1 cellular context compared by ENCODE assay signal in the genomic region with DNA sequence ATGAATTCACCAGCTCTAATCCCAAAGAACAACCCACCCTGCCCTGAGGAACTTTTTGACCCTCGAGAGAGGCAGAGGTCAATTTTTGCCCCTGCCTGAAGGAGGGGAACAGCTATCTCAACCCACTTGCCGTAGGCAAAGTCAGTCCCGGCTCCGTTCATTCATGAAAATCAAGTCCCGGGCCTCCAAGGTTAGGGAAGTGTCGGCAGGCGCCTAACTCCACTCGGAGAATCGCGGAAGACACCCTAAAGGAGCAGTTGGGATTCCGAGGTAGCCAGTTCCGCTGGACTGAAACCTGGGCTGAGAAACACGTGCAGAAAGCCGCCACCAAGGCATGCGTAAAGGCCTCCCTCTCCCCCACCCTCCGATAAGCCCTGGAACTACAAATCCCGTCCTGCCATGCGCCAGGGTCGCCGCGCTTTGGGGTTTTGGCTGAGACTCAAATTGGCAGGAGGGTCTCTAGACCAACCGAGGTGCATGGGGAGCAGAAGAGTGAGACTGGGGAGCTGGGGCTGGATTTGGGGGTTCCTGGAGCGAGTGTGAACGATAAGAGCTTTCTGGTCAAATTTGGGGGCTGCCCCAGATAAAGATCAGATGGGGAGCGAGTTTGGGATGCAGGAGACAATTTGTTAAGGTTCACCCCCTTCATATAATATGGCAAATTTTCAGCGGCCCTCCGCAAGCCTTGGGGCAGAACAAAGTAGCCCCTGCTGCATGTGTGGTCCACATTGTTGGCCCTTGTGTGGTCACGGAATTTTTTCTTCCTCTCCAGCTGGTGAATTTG.
A peak's percentile ranks its signal among the peaks of the same experiment; 100 is the strongest.
TF ChIP-seq lines count a peak whose summit lies in the region.

A gene (minus strand): TSS at position 290 of the 784 bp plus-strand sequence. CDS start 2,955 bp downstream, outside the sequence.

TF ChIP-seq in K562, 482 proteins besides CTCF, POLR2A, EP300 and RAD21 (continued from another document and continues in another):
- TF ChIP-seq, protein P1, sequence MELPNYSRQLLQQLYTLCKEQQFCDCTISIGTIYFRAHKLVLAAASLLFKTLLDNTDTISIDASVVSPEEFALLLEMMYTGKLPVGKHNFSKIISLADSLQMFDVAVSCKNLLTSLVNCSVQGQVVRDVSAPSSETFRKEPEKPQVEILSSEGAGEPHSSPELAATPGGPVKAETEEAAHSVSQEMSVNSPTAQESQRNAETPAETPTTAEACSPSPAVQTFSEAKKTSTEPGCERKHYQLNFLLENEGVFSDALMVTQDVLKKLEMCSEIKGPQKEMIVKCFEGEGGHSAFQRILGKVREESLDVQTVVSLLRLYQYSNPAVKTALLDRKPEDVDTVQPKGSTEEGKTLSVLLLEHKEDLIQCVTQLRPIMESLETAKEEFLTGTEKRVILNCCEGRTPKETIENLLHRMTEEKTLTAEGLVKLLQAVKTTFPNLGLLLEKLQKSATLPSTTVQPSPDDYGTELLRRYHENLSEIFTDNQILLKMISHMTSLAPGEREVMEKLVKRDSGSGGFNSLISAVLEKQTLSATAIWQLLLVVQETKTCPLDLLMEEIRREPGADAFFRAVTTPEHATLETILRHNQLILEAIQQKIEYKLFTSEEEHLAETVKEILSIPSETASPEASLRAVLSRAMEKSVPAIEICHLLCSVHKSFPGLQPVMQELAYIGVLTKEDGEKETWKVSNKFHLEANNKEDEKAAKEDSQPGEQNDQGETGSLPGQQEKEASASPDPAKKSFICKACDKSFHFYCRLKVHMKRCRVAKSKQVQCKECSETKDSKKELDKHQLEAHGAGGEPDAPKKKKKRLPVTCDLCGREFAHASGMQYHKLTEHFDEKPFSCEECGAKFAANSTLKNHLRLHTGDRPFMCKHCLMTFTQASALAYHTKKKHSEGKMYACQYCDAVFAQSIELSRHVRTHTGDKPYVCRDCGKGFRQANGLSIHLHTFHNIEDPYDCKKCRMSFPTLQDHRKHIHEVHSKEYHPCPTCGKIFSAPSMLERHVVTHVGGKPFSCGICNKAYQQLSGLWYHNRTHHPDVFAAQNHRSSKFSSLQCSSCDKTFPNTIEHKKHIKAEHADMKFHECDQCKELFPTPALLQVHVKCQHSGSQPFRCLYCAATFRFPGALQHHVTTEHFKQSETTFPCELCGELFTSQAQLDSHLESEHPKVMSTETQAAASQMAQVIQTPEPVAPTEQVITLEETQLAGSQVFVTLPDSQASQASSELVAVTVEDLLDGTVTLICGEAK (IDR thresholded peaks at IDR 0.05): 0 out of 2 replicates have a peak, but pooled peaks have one; percentile 10
- TF ChIP-seq, protein P1 (CRISPR knock-in tag; IDR thresholded peaks at IDR 0.05): no peak
- TF ChIP-seq SAP30 (IDR thresholded peaks at IDR 0.05; ENCODE audit: borderline replicate concordance, insufficient read depth, low read depth, low read length, poor library complexity, severe bottlenecking) (peak; percentile 96), ZNF217 (CRISPR knock-in tag; IDR thresholded peaks at IDR 0.05) (no peak), ZBTB7A (IDR thresholded peaks at IDR 0.05; ENCODE audit: borderline replicate concordance, control insufficient read depth, low read depth, low read length) (peak; percentile 95), TAF9B (IDR thresholded peaks at IDR 0.05; ENCODE audit: partially characterized antibody) (no peak), ZFX (CRISPR knock-in tag; IDR thresholded peaks at IDR 0.05) (peak; percentile 81), CSDE1 (IDR thresholded peaks at IDR 0.05) (no peak), ZNF766 (CRISPR knock-in tag; conservative IDR thresholded peaks at IDR 0.05) (no peak), RBFOX2 (IDR thresholded peaks at IDR 0.05; ENCODE audit: low read depth, low read length) (peak; percentile 80), ZNF695 (CRISPR knock-in tag; IDR thresholded peaks at IDR 0.05) (no peak), E2F3 (CRISPR knock-in tag; IDR thresholded peaks at IDR 0.05) (no peak), HNRNPK (IDR thresholded peaks at IDR 0.05; ENCODE audit: low read depth, low read length, poor library complexity, severe bottlenecking) (no peak), ZNF507 (tag; conservative IDR thresholded peaks at IDR 0.05) (no peak), RCOR1 (IDR thresholded peaks at IDR 0.05; ENCODE audit: borderline replicate concordance in 1 of 2, low read depth in 2 of 2, low read length in 2 of 2) (no peak), KLF6 (CRISPR knock-in tag; IDR thresholded peaks at IDR 0.05; ENCODE audit: borderline replicate concordance) (no peak), HMG20B (CRISPR knock-in tag; IDR thresholded peaks at IDR 0.05) (no peak), SIN3A (IDR thresholded peaks at IDR 0.05; ENCODE audit: borderline replicate concordance in 2 of 2, control insufficient read depth in 1 of 2, low read depth in 2 of 2, low read length in 2 of 2) (peak; percentile 94 to 97), HNRNPLL (IDR thresholded peaks at IDR 0.05; ENCODE audit: low read depth, low read length, poor library complexity, severe bottlenecking) (peak; percentile 61), CEBPB (tag; IDR thresholded peaks at IDR 0.05) (no peak), NFIC (IDR thresholded peaks at IDR 0.05) (peak; percentile 91), JUN (IDR thresholded peaks at IDR 0.05; ENCODE audit: borderline replicate concordance, low read depth, low read length) (peak; percentile 56; the same call in 1 of the 2 replicates), JUN (CRISPR knock-in tag; IDR thresholded peaks at IDR 0.05; ENCODE audit: borderline replicate concordance) (no peak), PML (IDR thresholded peaks at IDR 0.05; ENCODE audit: low read length) (0 out of 2 replicates have a peak, but pooled peaks have one; percentile 16), CAMTA2 (CRISPR knock-in tag; conservative IDR thresholded peaks at IDR 0.05) (no peak), NBN (IDR thresholded peaks at IDR 0.05; ENCODE audit: low read depth) (no peak), CEBPG (CRISPR knock-in tag; IDR thresholded peaks at IDR 0.05) (no peak), CEBPG (tag; conservative IDR thresholded peaks at IDR 0.05 in 1 of 2, IDR thresholded peaks at IDR 0.05 in 1 of 2) (no peak), BCL6 (CRISPR knock-in tag; IDR thresholded peaks at IDR 0.05) (no peak), PYGO2 (tag; IDR thresholded peaks at IDR 0.05) (no peak), ZNF253 (CRISPR knock-in tag; conservative IDR thresholded peaks at IDR 0.05) (no peak), NCOA6 (IDR thresholded peaks at IDR 0.05) (no peak), HDGF (IDR thresholded peaks at IDR 0.05) (no peak), ZNF41 (CRISPR knock-in tag; conservative IDR thresholded peaks at IDR 0.05) (no peak)
- TF ChIP-seq, protein P2, sequence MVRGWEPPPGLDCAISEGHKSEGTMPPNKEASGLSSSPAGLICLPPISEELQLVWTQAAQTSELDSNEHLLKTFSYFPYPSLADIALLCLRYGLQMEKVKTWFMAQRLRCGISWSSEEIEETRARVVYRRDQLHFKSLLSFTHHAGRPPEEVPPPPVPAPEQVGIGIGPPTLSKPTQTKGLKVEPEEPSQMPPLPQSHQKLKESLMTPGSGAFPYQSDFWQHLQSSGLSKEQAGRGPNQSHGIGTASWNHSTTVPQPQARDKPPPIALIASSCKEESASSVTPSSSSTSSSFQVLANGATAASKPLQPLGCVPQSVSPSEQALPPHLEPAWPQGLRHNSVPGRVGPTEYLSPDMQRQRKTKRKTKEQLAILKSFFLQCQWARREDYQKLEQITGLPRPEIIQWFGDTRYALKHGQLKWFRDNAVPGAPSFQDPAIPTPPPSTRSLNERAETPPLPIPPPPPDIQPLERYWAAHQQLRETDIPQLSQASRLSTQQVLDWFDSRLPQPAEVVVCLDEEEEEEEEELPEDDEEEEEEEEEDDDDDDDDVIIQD (CRISPR knock-in tag; IDR thresholded peaks at IDR 0.05): no peak
- TF ChIP-seq, protein P3, sequence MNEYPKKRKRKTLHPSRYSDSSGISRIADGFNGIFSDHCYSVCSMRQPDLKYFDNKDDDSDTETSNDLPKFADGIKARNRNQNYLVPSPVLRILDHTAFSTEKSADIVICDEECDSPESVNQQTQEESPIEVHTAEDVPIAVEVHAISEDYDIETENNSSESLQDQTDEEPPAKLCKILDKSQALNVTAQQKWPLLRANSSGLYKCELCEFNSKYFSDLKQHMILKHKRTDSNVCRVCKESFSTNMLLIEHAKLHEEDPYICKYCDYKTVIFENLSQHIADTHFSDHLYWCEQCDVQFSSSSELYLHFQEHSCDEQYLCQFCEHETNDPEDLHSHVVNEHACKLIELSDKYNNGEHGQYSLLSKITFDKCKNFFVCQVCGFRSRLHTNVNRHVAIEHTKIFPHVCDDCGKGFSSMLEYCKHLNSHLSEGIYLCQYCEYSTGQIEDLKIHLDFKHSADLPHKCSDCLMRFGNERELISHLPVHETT (CRISPR knock-in tag; conservative IDR thresholded peaks at IDR 0.05 in 1 of 2, IDR thresholded peaks at IDR 0.05 in 1 of 2): no peak
- TF ChIP-seq, protein P4, sequence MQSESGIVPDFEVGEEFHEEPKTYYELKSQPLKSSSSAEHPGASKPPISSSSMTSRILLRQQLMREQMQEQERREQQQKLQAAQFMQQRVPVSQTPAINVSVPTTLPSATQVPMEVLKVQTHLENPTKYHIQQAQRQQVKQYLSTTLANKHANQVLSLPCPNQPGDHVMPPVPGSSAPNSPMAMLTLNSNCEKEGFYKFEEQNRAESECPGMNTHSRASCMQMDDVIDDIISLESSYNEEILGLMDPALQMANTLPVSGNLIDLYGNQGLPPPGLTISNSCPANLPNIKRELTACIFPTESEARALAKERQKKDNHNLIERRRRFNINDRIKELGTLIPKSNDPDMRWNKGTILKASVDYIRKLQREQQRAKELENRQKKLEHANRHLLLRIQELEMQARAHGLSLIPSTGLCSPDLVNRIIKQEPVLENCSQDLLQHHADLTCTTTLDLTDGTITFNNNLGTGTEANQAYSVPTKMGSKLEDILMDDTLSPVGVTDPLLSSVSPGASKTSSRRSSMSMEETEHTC (IDR thresholded peaks at IDR 0.05): no peak
- TF ChIP-seq, protein P5, sequence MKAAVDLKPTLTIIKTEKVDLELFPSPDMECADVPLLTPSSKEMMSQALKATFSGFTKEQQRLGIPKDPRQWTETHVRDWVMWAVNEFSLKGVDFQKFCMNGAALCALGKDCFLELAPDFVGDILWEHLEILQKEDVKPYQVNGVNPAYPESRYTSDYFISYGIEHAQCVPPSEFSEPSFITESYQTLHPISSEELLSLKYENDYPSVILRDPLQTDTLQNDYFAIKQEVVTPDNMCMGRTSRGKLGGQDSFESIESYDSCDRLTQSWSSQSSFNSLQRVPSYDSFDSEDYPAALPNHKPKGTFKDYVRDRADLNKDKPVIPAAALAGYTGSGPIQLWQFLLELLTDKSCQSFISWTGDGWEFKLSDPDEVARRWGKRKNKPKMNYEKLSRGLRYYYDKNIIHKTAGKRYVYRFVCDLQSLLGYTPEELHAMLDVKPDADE (conservative IDR thresholded peaks at IDR 0.05; ENCODE audit: control insufficient read depth, low read depth, low read length): peak; percentile 94
- TF ChIP-seq, protein P6, sequence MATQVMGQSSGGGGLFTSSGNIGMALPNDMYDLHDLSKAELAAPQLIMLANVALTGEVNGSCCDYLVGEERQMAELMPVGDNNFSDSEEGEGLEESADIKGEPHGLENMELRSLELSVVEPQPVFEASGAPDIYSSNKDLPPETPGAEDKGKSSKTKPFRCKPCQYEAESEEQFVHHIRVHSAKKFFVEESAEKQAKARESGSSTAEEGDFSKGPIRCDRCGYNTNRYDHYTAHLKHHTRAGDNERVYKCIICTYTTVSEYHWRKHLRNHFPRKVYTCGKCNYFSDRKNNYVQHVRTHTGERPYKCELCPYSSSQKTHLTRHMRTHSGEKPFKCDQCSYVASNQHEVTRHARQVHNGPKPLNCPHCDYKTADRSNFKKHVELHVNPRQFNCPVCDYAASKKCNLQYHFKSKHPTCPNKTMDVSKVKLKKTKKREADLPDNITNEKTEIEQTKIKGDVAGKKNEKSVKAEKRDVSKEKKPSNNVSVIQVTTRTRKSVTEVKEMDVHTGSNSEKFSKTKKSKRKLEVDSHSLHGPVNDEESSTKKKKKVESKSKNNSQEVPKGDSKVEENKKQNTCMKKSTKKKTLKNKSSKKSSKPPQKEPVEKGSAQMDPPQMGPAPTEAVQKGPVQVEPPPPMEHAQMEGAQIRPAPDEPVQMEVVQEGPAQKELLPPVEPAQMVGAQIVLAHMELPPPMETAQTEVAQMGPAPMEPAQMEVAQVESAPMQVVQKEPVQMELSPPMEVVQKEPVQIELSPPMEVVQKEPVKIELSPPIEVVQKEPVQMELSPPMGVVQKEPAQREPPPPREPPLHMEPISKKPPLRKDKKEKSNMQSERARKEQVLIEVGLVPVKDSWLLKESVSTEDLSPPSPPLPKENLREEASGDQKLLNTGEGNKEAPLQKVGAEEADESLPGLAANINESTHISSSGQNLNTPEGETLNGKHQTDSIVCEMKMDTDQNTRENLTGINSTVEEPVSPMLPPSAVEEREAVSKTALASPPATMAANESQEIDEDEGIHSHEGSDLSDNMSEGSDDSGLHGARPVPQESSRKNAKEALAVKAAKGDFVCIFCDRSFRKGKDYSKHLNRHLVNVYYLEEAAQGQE (CRISPR knock-in tag; IDR thresholded peaks at IDR 0.05; ENCODE audit: low read depth): 0 out of 2 replicates have a peak, but pooled peaks have one; percentile 33
- TF ChIP-seq, protein P7, sequence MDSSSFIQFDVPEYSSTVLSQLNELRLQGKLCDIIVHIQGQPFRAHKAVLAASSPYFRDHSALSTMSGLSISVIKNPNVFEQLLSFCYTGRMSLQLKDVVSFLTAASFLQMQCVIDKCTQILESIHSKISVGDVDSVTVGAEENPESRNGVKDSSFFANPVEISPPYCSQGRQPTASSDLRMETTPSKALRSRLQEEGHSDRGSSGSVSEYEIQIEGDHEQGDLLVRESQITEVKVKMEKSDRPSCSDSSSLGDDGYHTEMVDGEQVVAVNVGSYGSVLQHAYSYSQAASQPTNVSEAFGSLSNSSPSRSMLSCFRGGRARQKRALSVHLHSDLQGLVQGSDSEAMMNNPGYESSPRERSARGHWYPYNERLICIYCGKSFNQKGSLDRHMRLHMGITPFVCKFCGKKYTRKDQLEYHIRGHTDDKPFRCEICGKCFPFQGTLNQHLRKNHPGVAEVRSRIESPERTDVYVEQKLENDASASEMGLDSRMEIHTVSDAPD (CRISPR knock-in tag; IDR thresholded peaks at IDR 0.05): no peak
